In genomic region chr16:27641260-27641659, GRCh38 we compare ENCODE assay signal across 16 cellular contexts.
DNase-seq lines count a peak whose midpoint lies in the region; FAIRE-seq and TF ChIP-seq lines count a peak whose summit lies in the region.
"Had no signal": no experiment of that assay in that cellular context is flagged by ENCODE, and none has a peak within 500 bp of the region (broad histone marks: within the 10 kb centered on the region; RNA-seq: fewer than 3 reads in every experiment).

No MANE protein-coding gene starts in this region.

- FAIRE-seq in H1 (lab: Jason Lieb, UNC) = no peak
- FAIRE-seq: GM12878 had no signal

- H3K36me3 ChIP-seq in H1 (ENCODE audit: control insufficient read depth in 2 of 4, insufficient read depth in 4 of 4, low read length in 3 of 4) = no peaks in the 10 kb centered on the region
- no peaks in the 10 kb centered on the region for H3K36me3 ChIP-seq in uterus

- H3K4me3 Mint-ChIP-seq in mesothelial cell of epicardium = no peak overlapping the region
- H3K4me3 Mint-ChIP-seq: CD4-positive, CD25-positive, alpha-beta regulatory T cell; GM23338; HFFc6 had no signal

- no peak for TF ChIP-seq RAD21 in H1 (IDR thresholded peaks at IDR 0.05 in 1 of 2, conservative IDR thresholded peaks at IDR 0.05 in 1 of 2; ENCODE audit: low read depth in 2 of 2, low read length in 2 of 2)

- H3K27me3 ChIP-seq in H1 (replicated peaks in 1 of 4; ENCODE audit: control insufficient read depth in 3 of 4, extremely low read depth in 1 of 4, insufficient read depth in 3 of 4, low read length in 3 of 4) (no peaks in the 10 kb centered on the region), uterus (no peaks in the 10 kb centered on the region)
- H3K27me3 ChIP-seq: BLaER1 treated with 17β-estradiol and CSF1 and Interleukin-3, amounts not matched to agents 10 nM and 100 nM had no signal

- no peak overlapping the region for H2BK5ac ChIP-seq in H1 (ENCODE audit: low read depth, low read length)

- POLR2A ChIA-PET in H1 (lab: Charles Lee; ENCODE audit: partially characterized antibody) = no interaction called here

- H3K4me1 ChIP-seq in H1 (replicated peaks in 1 of 4; ENCODE audit: control insufficient read depth in 3 of 4, insufficient read depth in 4 of 4, low read length in 3 of 4) (peaks cover 0 to 9% (median 5%) of the 10 kb centered on the region in 4 experiments; a peak in 6 of 7 replicates), uterus (no peaks in the 10 kb centered on the region)

- H4K91ac ChIP-seq in H1 (replicated peaks; ENCODE audit: insufficient read length, low read length) = no peak overlapping the region

- peaks cover 49% of the 10 kb centered on the region for H3K4me1 Mint-ChIP-seq in mesothelial cell of epicardium
- H3K4me1 Mint-ChIP-seq: CD4-positive, CD25-positive, alpha-beta regulatory T cell had no signal

- no peak overlapping the region for H3K4me2 ChIP-seq in H1 (ENCODE audit: insufficient read depth in 1 of 2, low read depth in 2 of 2, low read length in 2 of 2)
- H3K4me2 ChIP-seq: BLaER1 treated with 17β-estradiol and CSF1 and Interleukin-3, amounts not matched to agents 10 nM and 100 nM; GM23338 had no signal

- no peak overlapping the region for H3K27ac ChIP-seq in H1 (ENCODE audit: low read depth, low read length)
- no peak overlapping the region for H3K27ac ChIP-seq in uterus
- H3K27ac ChIP-seq: 22Rv1; BLaER1 treated with 17β-estradiol and CSF1 and Interleukin-3, amounts not matched to agents 10 nM and 100 nM had no signal

- no peak for TF ChIP-seq EP300 in H1 (IDR thresholded peaks at IDR 0.05; ENCODE audit: borderline replicate concordance in 1 of 2, low read depth in 2 of 2, low read length in 2 of 2)

- WGBS in H1 (ENCODE audit: extremely low coverage in 1 of 2, insufficient coverage in 1 of 2, insufficient read length in 1 of 2, insufficient replicate concordance in 2 of 2, low coverage in 1 of 2, low lambda C conversion rate in 2 of 2, missing lambda C conversion rate in 1 of 2), 2 experiments = 89% methylated on average over 9 of the region's 9 CpGs; no CpG with 5 or more reads in 1 of the 2 experiments

- no peak overlapping the region for H3K9ac ChIP-seq in H1 (replicated peaks in 1 of 4; ENCODE audit: extremely low read depth in 1 of 4, low read depth in 3 of 4, low read length in 3 of 4)
- H3K9ac ChIP-seq: BLaER1 treated with 17β-estradiol and CSF1 and Interleukin-3, amounts not matched to agents 10 nM and 100 nM had no signal

- no peaks in the 10 kb centered on the region for H3K36me3 Mint-ChIP-seq in mesothelial cell of epicardium

- no peak overlapping the region for H4K8ac ChIP-seq in H1 (ENCODE audit: extremely low read depth, insufficient read depth, low read length)

- CTCF ChIA-PET in H1 (lab: Charles Lee; ENCODE audit: partially characterized antibody) = interaction anchor here (0.6 to 3.0 kb wide), 8 partner anchors 11 to 428 kb away, joined by 3 to 35 read pairs (median 4); no protein-coding TSS in a partner anchor

- H4K5ac ChIP-seq in H1 (ENCODE audit: insufficient read length, low read depth, low read length) = no peak overlapping the region

- H3K18ac ChIP-seq in H1 (ENCODE audit: extremely low read depth, low read length) = no peak overlapping the region

- TF ChIP-seq CTCF in H1 (IDR thresholded peaks at IDR 0.05; ENCODE audit: control extremely low read depth in 1 of 3, insufficient read depth in 1 of 3, low read depth in 1 of 3, low read length in 3 of 3) (no peak), mesothelial cell of epicardium (IDR thresholded peaks at IDR 0.05; ENCODE audit: unreplicated experiment) (no peak), uterus (IDR thresholded peaks at IDR 0.05) (no peak)

- no peaks in the 10 kb centered on the region for H3K23me2 ChIP-seq in H1 (ENCODE audit: low read depth, low read length)

- H3K4ac ChIP-seq in H1 (replicated peaks; ENCODE audit: insufficient read length, low read depth, low read length) = no peak overlapping the region

- peak overlapping the region; percentile 30 for H3K27ac Mint-ChIP-seq in mesothelial cell of epicardium
- H3K27ac Mint-ChIP-seq: CD4-positive, CD25-positive, alpha-beta regulatory T cell; GM23338; HFFc6 had no signal

- no peaks in the 10 kb centered on the region for H3K79me2 ChIP-seq in H1 (ENCODE audit: control insufficient read depth in 1 of 2, insufficient read depth in 2 of 2, low read length in 2 of 2)

- no peak overlapping the region for H2BK20ac ChIP-seq in H1 (ENCODE audit: low read length)

- H2BK12ac ChIP-seq in H1 (ENCODE audit: low read depth, low read length) = no peak overlapping the region

- H3K4me3 ChIP-seq in H1 (ENCODE audit: extremely low read depth in 1 of 4, insufficient read depth in 2 of 4, low read depth in 3 of 4, low read length in 4 of 4) (no peak overlapping the region), uterus (no peak overlapping the region)
- H3K4me3 ChIP-seq: BLaER1 treated with 17β-estradiol and CSF1 and Interleukin-3, amounts not matched to agents 10 nM and 100 nM; GM12878; GM23338 had no signal

- H2BK120ac ChIP-seq in H1 (replicated peaks; ENCODE audit: low read depth, low read length) = no peak overlapping the region

- TF ChIP-seq POLR2A in H1 (IDR thresholded peaks at IDR 0.05; ENCODE audit: control extremely low read depth in 1 of 2, low read depth in 2 of 2, low read length in 2 of 2) (no peak), uterus (IDR thresholded peaks at IDR 0.05) (no peak)

- DNase-seq in NCI-H2171 treated with DMSO at 0.1 percent for 48 hours (lab: John Stamatoyannopoulos, UW) (peak; percentile 9), NCI-H2171 (lab: John Stamatoyannopoulos, UW) (no peak), H1 (ENCODE audit: low read depth in 1 of 2, low spot score in 2 of 2) (no peak), mesothelial cell of epicardium (ENCODE audit: low spot score in 2 of 2, unreplicated experiment in 2 of 2) (no peak), D341Med (ENCODE audit: low spot score) (no peak), uterus (no peak), medulla oblongata (ENCODE audit: extremely low spot score) (no peak), NCI-H2107 treated with DMSO at 0.1 percent for 48 hours (lab: John Stamatoyannopoulos, UW; ENCODE audit: unreplicated experiment) (no peak)
- DNase-seq: DMS 273 treated with DMSO at 0.1 percent for 48 hours, HCEC 1CT, HFFc6 had no signal

- no peaks in the 10 kb centered on the region for H4K20me1 ChIP-seq in H1 (replicated peaks in 1 of 2; ENCODE audit: control insufficient read depth in 1 of 2, insufficient read depth in 2 of 2, low read length in 2 of 2)

- no peaks in the 10 kb centered on the region for H3K27me3 Mint-ChIP-seq in mesothelial cell of epicardium (ENCODE audit: low read depth)
- H3K27me3 Mint-ChIP-seq: CD4-positive, CD25-positive, alpha-beta regulatory T cell had no signal

- no peaks in the 10 kb centered on the region for H3K9me3 Mint-ChIP-seq in mesothelial cell of epicardium
- H3K9me3 Mint-ChIP-seq: GM23338, HFFc6 had no signal

- no peak overlapping the region for H3K23ac ChIP-seq in H1 (ENCODE audit: insufficient read length)

- H2BK15ac ChIP-seq in H1 (ENCODE audit: low read length) = peak overlapping the region; percentile 5; the same call in 1 of the 2 replicates

- no peaks in the 10 kb centered on the region for H3K9me3 ChIP-seq in H1 (ENCODE audit: insufficient read depth in 2 of 2, low read depth in 1 of 2, low read length in 1 of 2)
- no peaks in the 10 kb centered on the region for H3K9me3 ChIP-seq in uterus

- H2AK5ac ChIP-seq in H1 (ENCODE audit: low read depth, low read length) = no peak overlapping the region

- no peak overlapping the region for H3K14ac ChIP-seq in H1 (ENCODE audit: insufficient read length)

- intact Hi-C loops in uterus (cut with DNase I; ENCODE audit: low total_unique reads) = no loop called here

- no peak overlapping the region for H3K56ac ChIP-seq in H1 (replicated peaks; ENCODE audit: insufficient read length, low read depth, low read length)

- H2AFZ ChIP-seq in H1 (ENCODE audit: low read length) = no peak overlapping the region
- H2AFZ ChIP-seq: GM23338 had no signal

- H3K79me1 ChIP-seq in H1 (ENCODE audit: low read depth, low read length) = no peaks in the 10 kb centered on the region

TF ChIP-seq in H1, 55 proteins besides CTCF, POLR2A, EP300 and RAD21:
- 0 out of 2 replicates have a peak, but pooled peaks have one; percentile 24 for TF ChIP-seq MAX (IDR thresholded peaks at IDR 0.05)
- TF ChIP-seq TAF7 (optimal IDR thresholded peaks at IDR 0.05; ENCODE audit: borderline replicate concordance, low read depth, low read length) = no peak
